Comparison of ENCODE assay signal across 9 cellular contexts in genomic region chr10:71766717-71767419, GRCh38. TPM values are rescaled to one million over a fixed set of nuclear protein-coding genes. Genes with fewer than 3 reads are reported as not detected.
DNase-seq lines count a peak whose midpoint lies in the region; FAIRE-seq and TF ChIP-seq lines count a peak whose summit lies in the region.
"Had no signal": no experiment of that assay in that cellular context is flagged by ENCODE, and none has a peak within 500 bp of the region (broad histone marks: within the 10 kb centered on the region; RNA-seq: fewer than 3 reads in every experiment).

No MANE protein-coding gene starts in this region.

- peak overlapping the region; percentile 89 for H3K27ac Mint-ChIP-seq in astrocyte (ENCODE audit: unreplicated experiment)
- peak overlapping the region; percentile 93 for H3K27ac Mint-ChIP-seq in stimulated activated naive CD8-positive, alpha-beta T cell treated with anti-CD3 and anti-CD28 coated beads, Interleukin-15, Interleukin-2, amounts not matched to agents 100 ng/mL and 50 ng/mL, for 24 hours

- no peak overlapping the region for H3K4me3 Mint-ChIP-seq in astrocyte (ENCODE audit: unreplicated experiment)
- H3K4me3 Mint-ChIP-seq in stimulated activated naive CD8-positive, alpha-beta T cell treated with anti-CD3 and anti-CD28 coated beads, Interleukin-15, Interleukin-2, amounts not matched to agents 100 ng/mL and 50 ng/mL, for 24 hours: peak overlapping the region; percentile 74

- H3K9me1 ChIP-seq in keratinocyte (ENCODE audit: control insufficient read depth, extremely low read depth, insufficient read depth, low read length): no peaks in the 10 kb centered on the region

- H3K9ac ChIP-seq in astrocyte (ENCODE audit: low read length) (peak overlapping the region; percentile 53), keratinocyte (ENCODE audit: control insufficient read depth, extremely low read depth, insufficient read depth, low read length) (peak overlapping the region; percentile 30)

- H3K79me2 ChIP-seq in astrocyte (ENCODE audit: insufficient read depth, low read length): no peaks in the 10 kb centered on the region
- no peaks in the 10 kb centered on the region for H3K79me2 ChIP-seq in keratinocyte (ENCODE audit: control insufficient read depth, insufficient read depth, low read length)

- DNase-seq in ACHN: peak; percentile 99
- peak; percentile 83 for DNase-seq in HS-27A (ENCODE audit: low read depth)
- DNase-seq in astrocyte (ENCODE audit: low read depth): peak; percentile 97
- DNase-seq in keratinocyte (ENCODE audit: low read depth, low spot score): no peak
- no peak for DNase-seq in superior temporal gyrus (ENCODE audit: extremely low spot score)
- no peak for DNase-seq in germinal center (ENCODE audit: low spot score)
- DNase-seq in cortex of kidney (lab: John Stamatoyannopoulos, UW): no peak

- no peak overlapping the region for H2AFZ ChIP-seq in astrocyte (ENCODE audit: low read depth, low read length)
- no peak overlapping the region for H2AFZ ChIP-seq in keratinocyte (ENCODE audit: control insufficient read depth, low read length)

- H3K9me3 ChIP-seq in astrocyte (ENCODE audit: insufficient read depth, low read depth, low read length): no peaks in the 10 kb centered on the region
- no peaks in the 10 kb centered on the region for H3K9me3 ChIP-seq in keratinocyte (ENCODE audit: control insufficient read depth, low read depth, low read length)

- H3K4me2 ChIP-seq in astrocyte (ENCODE audit: low read length) (peak overlapping the region; percentile 75), keratinocyte (ENCODE audit: control insufficient read depth, extremely low read depth, insufficient read depth, low read depth, low read length) (peak overlapping the region; percentile 72)

- peak overlapping the region; percentile 73 for H3K27ac ChIP-seq in astrocyte (ENCODE audit: low read depth, low read length)
- H3K27ac ChIP-seq in keratinocyte (ENCODE audit: control insufficient read depth, insufficient read depth, low read length): peak overlapping the region; percentile 66
- H3K27ac ChIP-seq: cardiac muscle cell had no signal

- peaks cover 25% of the 10 kb centered on the region for H3K4me1 Mint-ChIP-seq in astrocyte (ENCODE audit: low read depth, unreplicated experiment)
- H3K4me1 Mint-ChIP-seq in stimulated activated naive CD8-positive, alpha-beta T cell treated with anti-CD3 and anti-CD28 coated beads, Interleukin-15, Interleukin-2, amounts not matched to agents 100 ng/mL and 50 ng/mL, for 24 hours (ENCODE audit: low read depth): peaks cover 96% of the 10 kb centered on the region

- H3K4me1 ChIP-seq in astrocyte (ENCODE audit: insufficient read depth, low read length): peaks cover 33% of the 10 kb centered on the region
- H3K4me1 ChIP-seq in keratinocyte (ENCODE audit: control insufficient read depth, extremely low read depth, insufficient read depth, low read length): peaks cover 35% of the 10 kb centered on the region

- no peaks in the 10 kb centered on the region for H3K36me3 Mint-ChIP-seq in astrocyte (ENCODE audit: low read depth, unreplicated experiment)
- peaks cover 69% of the 10 kb centered on the region for H3K36me3 Mint-ChIP-seq in stimulated activated naive CD8-positive, alpha-beta T cell treated with anti-CD3 and anti-CD28 coated beads, Interleukin-15, Interleukin-2, amounts not matched to agents 100 ng/mL and 50 ng/mL, for 24 hours (ENCODE audit: low read depth)

- H3K36me3 ChIP-seq in astrocyte (ENCODE audit: insufficient read depth, low read length): no peaks in the 10 kb centered on the region
- H3K36me3 ChIP-seq in keratinocyte (ENCODE audit: control insufficient read depth in 2 of 2, extremely low read depth in 1 of 2, insufficient read depth in 2 of 2, low read length in 2 of 2): no peaks in the 10 kb centered on the region
- H3K36me3 ChIP-seq: cardiac muscle cell had no signal

- no peaks in the 10 kb centered on the region for H3K27me3 ChIP-seq in astrocyte (ENCODE audit: insufficient read depth, low read length)
- H3K27me3 ChIP-seq in keratinocyte (ENCODE audit: control insufficient read depth, extremely low read depth, insufficient read depth, low read length): no peaks in the 10 kb centered on the region

- TF ChIP-seq CTCF in astrocyte (IDR thresholded peaks at IDR 0.05; ENCODE audit: insufficient read depth, low read depth, low read length): no peak
- TF ChIP-seq CTCF in keratinocyte (optimal IDR thresholded peaks at IDR 0.05 in 1 of 3, IDR thresholded peaks at IDR 0.05 in 1 of 3, conservative IDR thresholded peaks at IDR 0.05 in 1 of 3; ENCODE audit: extremely low read depth in 1 of 3, insufficient read depth in 2 of 3, low read length in 3 of 3): no peak

- H3K4me3 ChIP-seq in astrocyte (ENCODE audit: insufficient read depth, low read depth, low read length) (no peak overlapping the region), keratinocyte (ENCODE audit: control insufficient read depth in 2 of 3, extremely low read depth in 1 of 3, insufficient read depth in 2 of 3, low read depth in 1 of 3, low read length in 3 of 3) (peak overlapping the region in 1 of 3 experiments; percentile 15)
- H3K4me3 ChIP-seq: cardiac muscle cell had no signal

- peaks cover 24% of the 10 kb centered on the region for H3K27me3 Mint-ChIP-seq in astrocyte (ENCODE audit: low read depth, unreplicated experiment)
- H3K27me3 Mint-ChIP-seq in stimulated activated naive CD8-positive, alpha-beta T cell treated with anti-CD3 and anti-CD28 coated beads, Interleukin-15, Interleukin-2, amounts not matched to agents 100 ng/mL and 50 ng/mL, for 24 hours: no peaks in the 10 kb centered on the region

- dilution Hi-C loops in keratinocyte (cut with MboI; ENCODE audit: extremely low pct_ligation_motif_present, low sequenced_read_pairs): no loop called here

- no peaks in the 10 kb centered on the region for H3K9me3 Mint-ChIP-seq in astrocyte (ENCODE audit: unreplicated experiment)
- no peaks in the 10 kb centered on the region for H3K9me3 Mint-ChIP-seq in stimulated activated naive CD8-positive, alpha-beta T cell treated with anti-CD3 and anti-CD28 coated beads, Interleukin-15, Interleukin-2, amounts not matched to agents 100 ng/mL and 50 ng/mL, for 24 hours

- FAIRE-seq in astrocyte (lab: Jason Lieb, UNC) (peak; percentile 98), keratinocyte (lab: Jason Lieb, UNC) (peak; percentile 70)

- no peaks in the 10 kb centered on the region for H4K20me1 ChIP-seq in astrocyte (ENCODE audit: insufficient read depth, low read length)
- no peaks in the 10 kb centered on the region for H4K20me1 ChIP-seq in keratinocyte (ENCODE audit: control insufficient read depth, extremely low read depth, insufficient read depth, low read length)

- in situ Hi-C loops in ACHN (cut with HindIII; ENCODE audit: low pct_ligation_motif_present, low pct_unique_long_range_greater_than_20kb, low sequenced_read_pairs): no loop called here

RNA-seq across cellular contexts. Expression of gene VSIR, which starts 6.5 kb away (rescaled TPM):
- total RNA-seq in astrocyte: 2.9 and 3.4 TPM in 2 replicates
- polyA plus RNA-seq in keratinocyte: 8.1 to 17.1 TPM (median 11.7 TPM) in 3 replicates
- 4.8 TPM for polyA plus RNA-seq in keratinocyte (2011; ENCODE audit: low read depth)
- 7.1 and 10.7 TPM in 2 replicates for polyA plus RNA-seq in keratinocyte (2011; cell fraction: cytosol; rRNA removed)
- 16.9 and 21.5 TPM in 2 replicates for polyA plus RNA-seq in keratinocyte (2011; cell fraction: nucleus; rRNA removed)
- polyA plus RNA-seq in keratinocyte (2012; ENCODE audit: low replicate concordance): 13.5 and 14.0 TPM in 2 replicates
- polyA minus RNA-seq in keratinocyte: 11.3 to 32.3 TPM (median 16.6 TPM) in 3 replicates
- polyA minus RNA-seq in keratinocyte (2011; cell fraction: cytosol; rRNA and poly(A)+ RNA removed): 14.4 TPM
- polyA minus RNA-seq in keratinocyte (2011; cell fraction: nucleus; rRNA and poly(A)+ RNA removed): 9.4 and 16.7 TPM in 2 replicates

RNA-seq across cellular contexts. Expression of gene C10orf105, which starts 47.3 kb away (rescaled TPM):
- not detected in 2 replicates for total RNA-seq in astrocyte
- not detected in 3 replicates for polyA plus RNA-seq in keratinocyte
- not detected for polyA plus RNA-seq in keratinocyte (2011; ENCODE audit: low read depth)
- polyA plus RNA-seq in keratinocyte (2011; cell fraction: cytosol; rRNA removed): not detected in 2 replicates
- polyA plus RNA-seq in keratinocyte (2011; cell fraction: nucleus; rRNA removed): not detected in 2 replicates
- not detected in 2 replicates for polyA plus RNA-seq in keratinocyte (2012; ENCODE audit: low replicate concordance)
- not detected in 3 replicates for polyA minus RNA-seq in keratinocyte
- not detected for polyA minus RNA-seq in keratinocyte (2011; cell fraction: cytosol; rRNA and poly(A)+ RNA removed)
- polyA minus RNA-seq in keratinocyte (2011; cell fraction: nucleus; rRNA and poly(A)+ RNA removed): not detected in 2 replicates
- polyA plus RNA-seq: cardiac muscle cell had no signal

Comparison
In these comparisons a context has a peak if more than half of its experiments do, and no peak if none do; other contexts are left out.
1. DNase-seq: peak in ACHN (single experiment), HS-27A (single experiment) and astrocyte (single experiment); none in keratinocyte (single experiment), superior temporal gyrus (single experiment), germinal center (single experiment) and cortex of kidney (single experiment).